In the genomic region with DNA sequence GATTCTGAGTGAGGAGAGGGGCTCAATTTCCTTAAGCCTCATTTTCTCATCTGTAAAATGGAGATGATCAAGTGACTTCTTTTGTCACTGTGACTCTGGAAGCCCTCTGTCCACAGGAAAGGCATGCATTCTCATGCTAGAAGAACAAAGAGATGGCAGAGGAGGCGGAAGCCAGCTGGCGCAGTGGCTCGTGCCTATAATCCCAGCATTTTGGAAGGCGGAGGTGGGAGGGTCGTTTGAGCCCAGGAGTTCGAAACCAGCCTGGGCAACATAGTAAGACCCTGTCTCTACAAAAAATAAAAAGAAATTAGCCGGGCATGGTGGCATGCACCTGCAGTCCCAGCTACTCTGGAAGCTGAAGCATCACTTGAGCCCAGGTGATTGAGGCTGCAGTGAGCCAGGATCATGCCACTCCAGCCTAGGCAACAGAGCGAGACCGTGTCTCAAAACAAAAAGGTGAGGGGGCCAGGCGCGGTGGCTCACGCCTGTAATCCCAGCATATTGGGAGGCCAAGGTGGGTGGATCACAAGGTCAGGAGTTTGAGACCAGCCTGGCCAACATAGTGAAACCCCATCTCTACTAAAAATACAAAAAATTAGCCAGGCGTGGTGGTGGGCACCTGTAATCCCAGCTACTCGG, we compare ENCODE assay signal across 11 cellular contexts. TPM values are rescaled to one million over a fixed set of nuclear protein-coding genes. Genes with fewer than 3 reads are reported as not detected.
DNase-seq lines count a peak whose midpoint lies in the region; ATAC-seq, FAIRE-seq and TF ChIP-seq lines count a peak whose summit lies in the region.
"Not testable (repeated sequence)": the region's sequence is repeated elsewhere in the genome, so short reads cannot be mapped to it uniquely, and the experiment has no call there.
"Had no signal": no experiment of that assay in that cellular context is flagged by ENCODE, and none has a peak within 500 bp of the region (broad histone marks: within the 10 kb centered on the region; RNA-seq: fewer than 3 reads in every experiment).

No MANE protein-coding gene starts in this region.

- not testable (repeated sequence) for H4K5ac ChIP-seq in H9 (ENCODE audit: insufficient read length, low read depth, low read length)

- not testable (repeated sequence) for H4K91ac ChIP-seq in H9 (ENCODE audit: insufficient read length, low read depth, low read length)

- CTCF ChIA-PET in Panc1 (lab: Charles Lee), result interaction anchor here (0.5 to 1.1 kb wide), 3 partner anchors 23 to 87 kb away, joined by 3 to 5 read pairs (median 4); no protein-coding TSS in a partner anchor

- not testable (repeated sequence) for H3K4me1 ChIP-seq in H9 (ENCODE audit: insufficient read depth, low read length)
- peaks cover 61% of the 10 kb centered on the region for H3K4me1 ChIP-seq in Panc1 (ENCODE audit: control insufficient read depth, insufficient read depth, low read length)
- H3K4me1 ChIP-seq in breast epithelium, result peaks cover 29 to 63% of the 10 kb centered on the region in 2 donors
- peaks cover 75% of the 10 kb centered on the region for H3K4me1 ChIP-seq in keratinocyte (ENCODE audit: control insufficient read depth, extremely low read depth, insufficient read depth, low read length)
- H3K4me1 ChIP-seq in sigmoid colon, result peaks cover 0 to 58% (median 49%) of the 10 kb centered on the region in 4 donors
- peaks cover 78 to 91% (median 85%) of the 10 kb centered on the region in 4 donors for H3K4me1 ChIP-seq in upper lobe of left lung

- DNase-seq in H9 (peak; percentile 66), midbrain (lab: John Stamatoyannopoulos, UW) (peak; percentile 23)
- not testable (repeated sequence) for DNase-seq in Panc1 (ENCODE audit: low read depth, low spot score); breast epithelium (ENCODE audit: low spot score in 2 of 2); epithelial cell of prostate (ENCODE audit: low read depth, low spot score); keratinocyte (ENCODE audit: low read depth, low spot score); sigmoid colon; upper lobe of left lung

- H3K4me3 ChIP-seq in Panc1 (ENCODE audit: low read depth in 2 of 2, low read length in 2 of 2); breast epithelium; keratinocyte (ENCODE audit: control insufficient read depth in 2 of 3, extremely low read depth in 1 of 3, insufficient read depth in 2 of 3, low read depth in 1 of 3, low read length in 3 of 3); sigmoid colon; upper lobe of left lung: not testable (repeated sequence)

- H3K27ac ChIP-seq in H9 (ENCODE audit: insufficient read length, low read depth, low read length), result not testable (repeated sequence)
- peak overlapping the region; percentile 94 for H3K27ac ChIP-seq in Panc1 (ENCODE audit: low read length)
- peak overlapping the region; percentile 83 to 89 for H3K27ac ChIP-seq in breast epithelium
- peak overlapping the region; percentile 100 for H3K27ac ChIP-seq in epithelial cell of prostate
- peak overlapping the region; percentile 75 for H3K27ac ChIP-seq in keratinocyte (ENCODE audit: control insufficient read depth, insufficient read depth, low read length)
- peak overlapping the region; percentile 20 to 74 (median 69) for H3K27ac ChIP-seq in sigmoid colon
- H3K27ac ChIP-seq in upper lobe of left lung, result peak overlapping the region; percentile 71 to 90 (median 85)

- H4K8ac ChIP-seq in H9 (replicated peaks; ENCODE audit: insufficient read length, low read depth, low read length), result not testable (repeated sequence)

- not testable (repeated sequence) for H2AK5ac ChIP-seq in H9 (ENCODE audit: insufficient read length, low read length)

- H3K9me1 ChIP-seq in keratinocyte (ENCODE audit: control insufficient read depth, extremely low read depth, insufficient read depth, low read length), result not testable (repeated sequence)

- H3K9ac ChIP-seq in H9 (ENCODE audit: extremely low read depth, insufficient read length, low read length); keratinocyte (ENCODE audit: control insufficient read depth, extremely low read depth, insufficient read depth, low read length): not testable (repeated sequence)

- peak overlapping the region; percentile 21 to 96 (median 95); a peak in 6 of 7 replicates for H3K27ac Mint-ChIP-seq in H9

- BruUV-seq in Panc1 (replicated peaks; lab: Mats Ljungman, UMichigan), result not testable (repeated sequence)

- ATAC-seq in Panc1; upper lobe of left lung (ENCODE audit: low FRiP score in 2 of 2): not testable (repeated sequence)

- H3T11ph ChIP-seq in H9 (ENCODE audit: low read length), result not testable (repeated sequence)

- intact Hi-C loops in Panc1 (cut with micrococcal nuclease; ENCODE audit: unreplicated experiment); breast epithelium (cut with DNase I; ENCODE audit: low total_unique reads); sigmoid colon (cut with DNase I): not testable (repeated sequence)

- not testable (repeated sequence) for H3K4ac ChIP-seq in H9 (ENCODE audit: low read depth, low read length)

- H3K27me3 ChIP-seq in H9 (ENCODE audit: insufficient read depth, low read length); Panc1 (ENCODE audit: control insufficient read depth, insufficient read depth, low read length); breast epithelium; keratinocyte (ENCODE audit: control insufficient read depth, extremely low read depth, insufficient read depth, low read length); sigmoid colon; upper lobe of left lung: not testable (repeated sequence)

- not testable (repeated sequence) for H2BK5ac ChIP-seq in H9 (ENCODE audit: insufficient read length, low read length)

- H3K14ac ChIP-seq in H9 (ENCODE audit: insufficient read depth, low read length), result peak overlapping the region; percentile 38; the same call in 1 of the 2 replicates

- H3K18ac ChIP-seq in H9 (ENCODE audit: insufficient read length, low read depth, low read length), result not testable (repeated sequence)

- not testable (repeated sequence) for H3K79me2 ChIP-seq in H9 (ENCODE audit: insufficient read depth, low read length)
- peaks cover 84% of the 10 kb centered on the region for H3K79me2 ChIP-seq in keratinocyte (ENCODE audit: control insufficient read depth, insufficient read depth, low read length)

- H3K36me3 ChIP-seq in Panc1 (ENCODE audit: control insufficient read depth, insufficient read depth, low read length); breast epithelium; sigmoid colon; upper lobe of left lung: not testable (repeated sequence)
- H3K36me3 ChIP-seq in keratinocyte (ENCODE audit: control insufficient read depth in 2 of 2, extremely low read depth in 1 of 2, insufficient read depth in 2 of 2, low read length in 2 of 2), result peaks cover 27 to 37% of the 10 kb centered on the region in 2 experiments

- not testable (repeated sequence) for TF ChIP-seq POLR2A in breast epithelium (IDR thresholded peaks at IDR 0.05); sigmoid colon (IDR thresholded peaks at IDR 0.05); upper lobe of left lung (IDR thresholded peaks at IDR 0.05)

- TF ChIP-seq EP300 in sigmoid colon (IDR thresholded peaks at IDR 0.05); upper lobe of left lung (IDR thresholded peaks at IDR 0.05): not testable (repeated sequence)

- H3K56ac ChIP-seq in H9 (ENCODE audit: insufficient read length, low read depth, low read length), result not testable (repeated sequence)

- peaks cover 4 to 16% (median 10%) of the 10 kb centered on the region in 3 experiments for H3K36me3 Mint-ChIP-seq in H9 (ENCODE audit: insufficient read depth in 1 of 3, low read depth in 3 of 3)

- WGBS in H9 (ENCODE audit: extremely low coverage, insufficient read length, low lambda C conversion rate), result no CpG with 5 or more reads among the region's 14 CpGs
- 74 to 90% methylated on average over 14 of the region's 14 CpGs for WGBS in sigmoid colon, 2 donors
- WGBS in upper lobe of left lung, 2 donors, result 73% methylated on average over 14 of the region's 14 CpGs

- not testable (repeated sequence) for H3K9me3 ChIP-seq in H9 (ENCODE audit: control insufficient read depth, low read depth, low read length); Panc1 (ENCODE audit: control insufficient read depth, insufficient read depth, low read depth, low read length); breast epithelium; keratinocyte (ENCODE audit: control insufficient read depth, low read depth, low read length); sigmoid colon; upper lobe of left lung

- H3K4me3 Mint-ChIP-seq in H9, result peak overlapping the region in 1 of 2 experiments; percentile 29; a peak in 1 of 5 replicates

- H3K23ac ChIP-seq in H9 (ENCODE audit: insufficient read length, low read depth, low read length), result not testable (repeated sequence)

- H2AFZ ChIP-seq in H9 (ENCODE audit: low read length); keratinocyte (ENCODE audit: control insufficient read depth, low read length): not testable (repeated sequence)

- not testable (repeated sequence) for H3K23me2 ChIP-seq in H9 (ENCODE audit: insufficient read length, low read depth, low read length, poor library complexity, severe bottlenecking)

- H3K4me1 Mint-ChIP-seq in H9, result peaks cover 53 to 63% of the 10 kb centered on the region in 2 experiments

- H3K79me1 ChIP-seq in H9 (ENCODE audit: insufficient read depth, low read depth, low read length, poor library complexity, severe bottlenecking), result not testable (repeated sequence)

- not testable (repeated sequence) for H2BK12ac ChIP-seq in H9 (ENCODE audit: insufficient read length, low read depth, low read length)

- POLR2A ChIA-PET in Panc1 (lab: Charles Lee), result not testable (repeated sequence)

- TF ChIP-seq CTCF in H9 (conservative IDR thresholded peaks at IDR 0.05); Panc1 (IDR thresholded peaks at IDR 0.05); breast epithelium (IDR thresholded peaks at IDR 0.05); keratinocyte (optimal IDR thresholded peaks at IDR 0.05 in 1 of 3, IDR thresholded peaks at IDR 0.05 in 1 of 3, conservative IDR thresholded peaks at IDR 0.05 in 1 of 3; ENCODE audit: extremely low read depth in 1 of 3, insufficient read depth in 2 of 3, low read length in 3 of 3); sigmoid colon (IDR thresholded peaks at IDR 0.05); upper lobe of left lung (IDR thresholded peaks at IDR 0.05): not testable (repeated sequence)

- dilution Hi-C loops in keratinocyte (cut with MboI; ENCODE audit: extremely low pct_ligation_motif_present, low sequenced_read_pairs), result not testable (repeated sequence)

- not testable (repeated sequence) for H3K27me3 Mint-ChIP-seq in H9 (ENCODE audit: low read depth)

- not testable (repeated sequence) for FAIRE-seq in keratinocyte (lab: Jason Lieb, UNC)

- H2BK15ac ChIP-seq in H9 (ENCODE audit: low read depth, low read length), result not testable (repeated sequence)

- H2BK20ac ChIP-seq in H9 (ENCODE audit: low read depth, low read length, poor library complexity, severe bottlenecking), result not testable (repeated sequence)

- not testable (repeated sequence) for H4K20me1 ChIP-seq in H9 (ENCODE audit: control insufficient read depth, insufficient read depth, insufficient read length)
- H4K20me1 ChIP-seq in keratinocyte (ENCODE audit: control insufficient read depth, extremely low read depth, insufficient read depth, low read length), result peaks cover 28% of the 10 kb centered on the region

- not testable (repeated sequence) for H3K9me3 Mint-ChIP-seq in H9

- not testable (repeated sequence) for H3K4me2 ChIP-seq in H9 (ENCODE audit: insufficient read depth, insufficient read length, low read length)
- peak overlapping the region; percentile 62 for H3K4me2 ChIP-seq in keratinocyte (ENCODE audit: control insufficient read depth, extremely low read depth, insufficient read depth, low read depth, low read length)

- H2BK120ac ChIP-seq in H9 (ENCODE audit: low read depth, low read length, poor library complexity, severe bottlenecking), result not testable (repeated sequence)

- in situ Hi-C loops in Panc1 (cut with HindIII; ENCODE audit: low pct_unique_long_range_greater_than_20kb, low sequenced_read_pairs), result not testable (repeated sequence)

RNA-seq across cellular contexts. Expression of gene JUP, which starts 10.1 kb away (rescaled TPM):
- total RNA-seq in H9 (2021), result 87.9 and 90.1 TPM in 2 replicates
- 352 TPM for total RNA-seq in Panc1 (2021; ENCODE audit: unreplicated experiment)
- 528 TPM for polyA plus RNA-seq in Panc1 (2012; ENCODE audit: insufficient read length)
- 100 to 1,000 TPM; 107 to 158 (median 121) TPM for total RNA-seq in breast epithelium
- polyA plus RNA-seq in keratinocyte, result 152 to 261 TPM (median 192 TPM) in 3 replicates
- polyA plus RNA-seq in keratinocyte (2011; ENCODE audit: low read depth), result 318 TPM
- polyA plus RNA-seq in keratinocyte (2011; cell fraction: cytosol; rRNA removed), result 272 and 540 TPM in 2 replicates
- polyA plus RNA-seq in keratinocyte (2011; cell fraction: nucleus; rRNA removed), result 428 and 649 TPM in 2 replicates
- polyA plus RNA-seq in keratinocyte (2012; ENCODE audit: low replicate concordance), result 597 and 1,055 TPM in 2 replicates
- polyA minus RNA-seq in keratinocyte, result 297 to 1,322 TPM (median 395 TPM) in 3 replicates
- polyA minus RNA-seq in keratinocyte (2011; cell fraction: cytosol; rRNA and poly(A)+ RNA removed), result 688 TPM
- polyA minus RNA-seq in keratinocyte (2011; cell fraction: nucleus; rRNA and poly(A)+ RNA removed), result 540 and 556 TPM in 2 replicates
- 10 to 100 TPM; 22.2 to 40.3 (median 31.2) TPM for total RNA-seq in sigmoid colon
- 100 to 1,000 TPM; 231 to 494 (median 236) TPM for polyA plus RNA-seq in sigmoid colon
- total RNA-seq in upper lobe of left lung, result 100 to 1,000 TPM; 120 to 241 (median 143) TPM
- polyA plus RNA-seq: CD8-positive, alpha-beta memory T cell had no signal

RNA-seq across cellular contexts. Expression of gene P3H4, which starts 35.4 kb away (rescaled TPM):
- 22.9 and 24.0 TPM in 2 replicates for total RNA-seq in H9 (2021)
- 58.9 TPM for total RNA-seq in Panc1 (2021; ENCODE audit: unreplicated experiment)
- 110 TPM for polyA plus RNA-seq in Panc1 (2012; ENCODE audit: insufficient read length)
- 10 to 100 TPM in 2 of 3 donors, 1 to 10 TPM in 1; 6.2 to 19.0 (median 14.9) TPM for total RNA-seq in breast epithelium
- 4.2 to 8.4 TPM (median 5.9 TPM) in 3 replicates for polyA plus RNA-seq in keratinocyte
- 6.9 TPM for polyA plus RNA-seq in keratinocyte (2011; ENCODE audit: low read depth)
- 2.3 and 4.9 TPM in 2 replicates for polyA plus RNA-seq in keratinocyte (2011; cell fraction: cytosol; rRNA removed)
- polyA plus RNA-seq in keratinocyte (2011; cell fraction: nucleus; rRNA removed), result 9.6 and 11.8 TPM in 2 replicates
- polyA plus RNA-seq in keratinocyte (2012; ENCODE audit: low replicate concordance), result 5.0 and 6.3 TPM in 2 replicates
- polyA minus RNA-seq in keratinocyte, result 2.3 to 8.0 TPM (median 4.4 TPM) in 3 replicates
- polyA minus RNA-seq in keratinocyte (2011; cell fraction: cytosol; rRNA and poly(A)+ RNA removed), result 18.4 TPM
- polyA minus RNA-seq in keratinocyte (2011; cell fraction: nucleus; rRNA and poly(A)+ RNA removed), result 9.0 and 12.2 TPM in 2 replicates
- 10 to 100 TPM in 3 of 4 donors, 1 to 10 TPM in 1; 9.9 to 12.3 (median 11.3) TPM for total RNA-seq in sigmoid colon
- 1 to 10 TPM; 3.0 to 6.4 (median 4.9) TPM for polyA plus RNA-seq in sigmoid colon
- total RNA-seq in upper lobe of left lung, result 10 to 100 TPM in 2 of 6 donors, 1 to 10 TPM in 4; 5.8 to 26.2 (median 8.9) TPM

RNA-seq across cellular contexts. Expression of gene FKBP10, which starts 36.4 kb away (rescaled TPM):
- 166 TPM in 2 replicates for total RNA-seq in H9 (2021)
- total RNA-seq in Panc1 (2021; ENCODE audit: unreplicated experiment), result 190 TPM
- polyA plus RNA-seq in Panc1 (2012; ENCODE audit: insufficient read length), result 299 TPM
- total RNA-seq in breast epithelium, result 10 to 100 TPM; 35.9 to 43.3 (median 39.4) TPM
- polyA plus RNA-seq in keratinocyte, result 0.37 to 0.73 TPM (median 0.38 TPM) in 3 replicates
- polyA plus RNA-seq in keratinocyte (2011; ENCODE audit: low read depth), result 1.3 TPM
- polyA plus RNA-seq in keratinocyte (2011; cell fraction: cytosol; rRNA removed), result 0.29 and 0.32 TPM in 2 replicates
- 1.6 and 2.1 TPM in 2 replicates for polyA plus RNA-seq in keratinocyte (2011; cell fraction: nucleus; rRNA removed)
- polyA plus RNA-seq in keratinocyte (2012; ENCODE audit: low replicate concordance), result 0.14 and 0.62 TPM in 2 replicates
- 0.13 to 4.1 TPM (median 2.9 TPM) in 3 replicates for polyA minus RNA-seq in keratinocyte
- polyA minus RNA-seq in keratinocyte (2011; cell fraction: cytosol; rRNA and poly(A)+ RNA removed), result 0.96 TPM
- 1.2 and 1.8 TPM in 2 replicates for polyA minus RNA-seq in keratinocyte (2011; cell fraction: nucleus; rRNA and poly(A)+ RNA removed)
- total RNA-seq in sigmoid colon, result 10 to 100 TPM; 34.2 to 71.2 (median 39.5) TPM
- 10 to 100 TPM in 1 of 3 donors, 1 to 10 TPM in 2; 5.5 to 18.4 (median 9.0) TPM for polyA plus RNA-seq in sigmoid colon
- total RNA-seq in upper lobe of left lung, result 10 to 100 TPM in 5 of 6 donors, 1 to 10 TPM in 1; 8.9 to 59.7 (median 29.3) TPM
- polyA plus RNA-seq: CD8-positive, alpha-beta memory T cell had no signal

RNA-seq across cellular contexts. Expression of gene HAP1, which starts 41.9 kb away (rescaled TPM):
- total RNA-seq in H9 (2021), result 2.2 and 2.5 TPM in 2 replicates
- total RNA-seq in Panc1 (2021; ENCODE audit: unreplicated experiment), result 11.6 TPM
- 16.4 TPM for polyA plus RNA-seq in Panc1 (2012; ENCODE audit: insufficient read length)
- 1 to 10 TPM in 1 of 3 donors, under 1 TPM in 1, not detected in 1; 0.33 to 2.2 TPM for total RNA-seq in breast epithelium
- polyA plus RNA-seq in keratinocyte, result 0.95 to 2.3 TPM (median 1.6 TPM) in 3 replicates
- polyA plus RNA-seq in keratinocyte (2011; ENCODE audit: low read depth), result 5.9 TPM
- 0.95 and 1.3 TPM in 2 replicates for polyA plus RNA-seq in keratinocyte (2011; cell fraction: cytosol; rRNA removed)
- 11.3 and 11.7 TPM in 2 replicates for polyA plus RNA-seq in keratinocyte (2011; cell fraction: nucleus; rRNA removed)
- polyA plus RNA-seq in keratinocyte (2012; ENCODE audit: low replicate concordance), result 1.2 and 8.8 TPM in 2 replicates
- polyA minus RNA-seq in keratinocyte, result 0.66 to 1.2 TPM (median 0.80 TPM) in 3 replicates
- not detected for polyA minus RNA-seq in keratinocyte (2011; cell fraction: cytosol; rRNA and poly(A)+ RNA removed)
- polyA minus RNA-seq in keratinocyte (2011; cell fraction: nucleus; rRNA and poly(A)+ RNA removed), result 1.3 and 1.8 TPM in 2 replicates
- total RNA-seq in sigmoid colon, result 1 to 10 TPM in 3 of 4 donors, under 1 TPM in 1; 0.71 to 4.3 (median 2.5) TPM
- under 1 TPM; under 0.01 to 0.47 (median 0.23) TPM for polyA plus RNA-seq in sigmoid colon
- total RNA-seq in upper lobe of left lung, result 1 to 10 TPM in 1 of 6 donors, under 1 TPM in 3, not detected in 2; 0.14 to 1.0 (median 0.59) TPM
- total RNA-seq: activated CD4-positive, alpha-beta memory T cell treated with anti-CD3 and anti-CD28 coated beads for 36 hours; RPMI7951 had no signal
- polyA plus RNA-seq: CD8-positive, alpha-beta memory T cell had no signal

RNA-seq across cellular contexts. Expression of gene NT5C3B, which starts 59.7 kb away (rescaled TPM):
- total RNA-seq in H9 (2021), result 66.2 and 76.1 TPM in 2 replicates
- 118 TPM for total RNA-seq in Panc1 (2021; ENCODE audit: unreplicated experiment)
- polyA plus RNA-seq in Panc1 (2012; ENCODE audit: insufficient read length), result 135 TPM
- 10 to 100 TPM; 50.2 to 83.9 (median 60.6) TPM for total RNA-seq in breast epithelium
- polyA plus RNA-seq in keratinocyte, result 83.4 to 109 TPM (median 92.7 TPM) in 3 replicates
- 23.5 TPM for polyA plus RNA-seq in keratinocyte (2011; ENCODE audit: low read depth)
- polyA plus RNA-seq in keratinocyte (2011; cell fraction: cytosol; rRNA removed), result 88.8 and 118 TPM in 2 replicates
- 51.1 and 67.8 TPM in 2 replicates for polyA plus RNA-seq in keratinocyte (2011; cell fraction: nucleus; rRNA removed)
- 38.5 and 66.6 TPM in 2 replicates for polyA plus RNA-seq in keratinocyte (2012; ENCODE audit: low replicate concordance)
- 40.2 to 86.1 TPM (median 53.5 TPM) in 3 replicates for polyA minus RNA-seq in keratinocyte
- polyA minus RNA-seq in keratinocyte (2011; cell fraction: cytosol; rRNA and poly(A)+ RNA removed), result 57.6 TPM
- 10.2 and 19.1 TPM in 2 replicates for polyA minus RNA-seq in keratinocyte (2011; cell fraction: nucleus; rRNA and poly(A)+ RNA removed)
- 100 to 1,000 TPM in 1 of 4 donors, 10 to 100 TPM in 3; 58.5 to 104 (median 69.2) TPM for total RNA-seq in sigmoid colon
- polyA plus RNA-seq in sigmoid colon, result 10 to 100 TPM; 19.4 to 42.6 (median 33.9) TPM
- 10 to 100 TPM; 35.1 to 61.8 (median 37.5) TPM for total RNA-seq in upper lobe of left lung
